ENCODE assay signal across 1 cellular context in genomic region chr15:98123834-98124233, GRCh38.
TF ChIP-seq lines count a peak whose summit lies in the region.

No MANE protein-coding gene starts in this region.

TF ChIP-seq in SK-N-SH treated with all-trans-retinoic acid at 6 μM for 48 hours, 23 proteins besides CTCF, POLR2A, EP300 and RAD21 (continued from another document):
- TF ChIP-seq, protein P1, sequence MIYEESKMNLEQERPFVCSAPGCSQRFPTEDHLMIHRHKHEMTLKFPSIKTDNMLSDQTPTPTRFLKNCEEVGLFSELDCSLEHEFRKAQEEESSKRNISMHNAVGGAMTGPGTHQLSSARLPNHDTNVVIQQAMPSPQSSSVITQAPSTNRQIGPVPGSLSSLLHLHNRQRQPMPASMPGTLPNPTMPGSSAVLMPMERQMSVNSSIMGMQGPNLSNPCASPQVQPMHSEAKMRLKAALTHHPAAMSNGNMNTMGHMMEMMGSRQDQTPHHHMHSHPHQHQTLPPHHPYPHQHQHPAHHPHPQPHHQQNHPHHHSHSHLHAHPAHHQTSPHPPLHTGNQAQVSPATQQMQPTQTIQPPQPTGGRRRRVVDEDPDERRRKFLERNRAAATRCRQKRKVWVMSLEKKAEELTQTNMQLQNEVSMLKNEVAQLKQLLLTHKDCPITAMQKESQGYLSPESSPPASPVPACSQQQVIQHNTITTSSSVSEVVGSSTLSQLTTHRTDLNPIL (CRISPR knock-in tag; IDR thresholded peaks at IDR 0.05; ENCODE audit: low read depth), result no peak
- TF ChIP-seq, protein P2, sequence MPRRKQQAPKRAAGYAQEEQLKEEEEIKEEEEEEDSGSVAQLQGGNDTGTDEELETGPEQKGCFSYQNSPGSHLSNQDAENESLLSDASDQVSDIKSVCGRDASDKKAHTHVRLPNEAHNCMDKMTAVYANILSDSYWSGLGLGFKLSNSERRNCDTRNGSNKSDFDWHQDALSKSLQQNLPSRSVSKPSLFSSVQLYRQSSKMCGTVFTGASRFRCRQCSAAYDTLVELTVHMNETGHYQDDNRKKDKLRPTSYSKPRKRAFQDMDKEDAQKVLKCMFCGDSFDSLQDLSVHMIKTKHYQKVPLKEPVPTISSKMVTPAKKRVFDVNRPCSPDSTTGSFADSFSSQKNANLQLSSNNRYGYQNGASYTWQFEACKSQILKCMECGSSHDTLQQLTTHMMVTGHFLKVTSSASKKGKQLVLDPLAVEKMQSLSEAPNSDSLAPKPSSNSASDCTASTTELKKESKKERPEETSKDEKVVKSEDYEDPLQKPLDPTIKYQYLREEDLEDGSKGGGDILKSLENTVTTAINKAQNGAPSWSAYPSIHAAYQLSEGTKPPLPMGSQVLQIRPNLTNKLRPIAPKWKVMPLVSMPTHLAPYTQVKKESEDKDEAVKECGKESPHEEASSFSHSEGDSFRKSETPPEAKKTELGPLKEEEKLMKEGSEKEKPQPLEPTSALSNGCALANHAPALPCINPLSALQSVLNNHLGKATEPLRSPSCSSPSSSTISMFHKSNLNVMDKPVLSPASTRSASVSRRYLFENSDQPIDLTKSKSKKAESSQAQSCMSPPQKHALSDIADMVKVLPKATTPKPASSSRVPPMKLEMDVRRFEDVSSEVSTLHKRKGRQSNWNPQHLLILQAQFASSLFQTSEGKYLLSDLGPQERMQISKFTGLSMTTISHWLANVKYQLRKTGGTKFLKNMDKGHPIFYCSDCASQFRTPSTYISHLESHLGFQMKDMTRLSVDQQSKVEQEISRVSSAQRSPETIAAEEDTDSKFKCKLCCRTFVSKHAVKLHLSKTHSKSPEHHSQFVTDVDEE (CRISPR knock-in tag; IDR thresholded peaks at IDR 0.05), result no peak
- no peak for TF ChIP-seq ZNF70 (CRISPR knock-in tag; IDR thresholded peaks at IDR 0.05)
